Comparison of ENCODE assay signal across 15 cellular contexts in the genomic region with DNA sequence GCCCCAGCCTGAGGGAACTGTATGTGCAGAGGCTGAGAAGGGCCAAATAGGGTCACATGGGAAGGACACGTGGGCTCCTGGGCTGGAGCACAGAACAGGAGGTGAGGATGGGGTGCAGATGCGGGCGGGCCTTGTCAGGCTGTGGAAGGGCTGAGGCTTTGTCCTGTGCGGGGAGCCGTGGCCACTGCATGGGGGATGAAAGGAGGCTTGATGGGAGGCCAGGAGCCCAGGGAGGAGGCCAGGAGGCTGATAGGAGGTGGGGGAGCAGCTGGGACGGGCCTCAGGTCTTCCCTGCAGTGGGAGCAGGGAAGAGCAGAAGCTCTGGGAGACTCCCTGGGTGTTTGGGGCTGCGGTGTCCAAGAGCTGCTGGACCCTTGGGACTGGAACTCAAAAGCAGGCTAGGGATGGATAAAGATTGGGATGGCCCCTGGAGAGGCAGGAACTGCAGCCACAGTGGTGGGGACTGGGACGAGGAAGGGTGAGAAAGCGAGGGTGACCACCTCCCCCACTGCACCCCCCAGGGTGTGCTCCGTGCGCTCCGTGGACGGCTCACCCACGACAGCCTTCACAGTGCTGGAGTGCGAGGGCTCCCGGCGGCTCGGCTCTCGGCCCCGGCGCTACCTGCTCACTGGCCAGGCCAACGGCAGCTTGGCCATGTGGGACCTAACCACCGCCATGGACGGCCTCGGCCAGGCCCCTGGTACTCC.
"Had no signal": no experiment of that assay in that cellular context is flagged by ENCODE, and none has a peak within 500 bp of the region (broad histone marks: within the 10 kb centered on the region; RNA-seq: fewer than 3 reads in every experiment).

No MANE protein-coding gene starts in this region.

- H3K9me3 Mint-ChIP-seq: activated CD4-positive, alpha-beta T cell treated with anti-CD3 and anti-CD28 coated beads, Interleukin-2, amount 10 ng/mL, durations not matched to agents 7 days and 5 days; activated naive CD4-positive, alpha-beta T cell treated with anti-CD3 and anti-CD28 coated beads, Interleukin-2, amount 10 ng/mL, durations not matched to agents 7 days and 5 days; activated T-helper 1 cell treated with anti-CD3 and anti-CD28 coated beads, Interleukin-12 subunit alpha, Interleukin-12 subunit beta, Interleukin-2, Interleukin-4 antibody, amounts not matched to agents 30 ng/mL and 10 ng/mL and 1 ng/mL, durations not matched to agents 14 hours and 24 hours and 36 hours; nephron progenitor cell had no signal

- H3K79me2 ChIP-seq: parathyroid adenoma had no signal

- H3K4me1 ChIP-seq: left ventricle myocardium inferior, parathyroid adenoma, tibial artery, vagina had no signal

- H3K27me3 Mint-ChIP-seq: activated CD4-positive, alpha-beta T cell treated with anti-CD3 and anti-CD28 coated beads, Interleukin-2, amount 10 ng/mL, durations not matched to agents 7 days and 5 days had no signal

- H3K9me3 ChIP-seq: left ventricle myocardium inferior, tibial artery, vagina had no signal

- FAIRE-seq: kidney had no signal

- H3K9ac ChIP-seq: parathyroid adenoma had no signal

- H3K36me3 ChIP-seq: cardiac muscle cell had no signal

- H3K27me3 ChIP-seq: cardiac muscle cell, vagina had no signal

- H2AFZ ChIP-seq: parathyroid adenoma had no signal

- H3K4me3 Mint-ChIP-seq: activated CD4-positive, alpha-beta T cell treated with anti-CD3 and anti-CD28 coated beads, Interleukin-2, amount 10 ng/mL, durations not matched to agents 7 days and 5 days; activated naive CD4-positive, alpha-beta T cell treated with anti-CD3 and anti-CD28 coated beads, Interleukin-2, amount 10 ng/mL, durations not matched to agents 7 days and 5 days; activated T-helper 1 cell treated with anti-CD3 and anti-CD28 coated beads, Interleukin-12 subunit alpha, Interleukin-12 subunit beta, Interleukin-2, Interleukin-4 antibody, amounts not matched to agents 30 ng/mL and 10 ng/mL and 1 ng/mL, durations not matched to agents 14 hours and 24 hours and 36 hours; nephron progenitor cell had no signal

- H3K27ac Mint-ChIP-seq: activated CD4-positive, alpha-beta T cell treated with anti-CD3 and anti-CD28 coated beads, Interleukin-2, amount 10 ng/mL, durations not matched to agents 7 days and 5 days; activated naive CD4-positive, alpha-beta T cell treated with anti-CD3 and anti-CD28 coated beads, Interleukin-2, amount 10 ng/mL, durations not matched to agents 7 days and 5 days; activated T-helper 1 cell treated with anti-CD3 and anti-CD28 coated beads, Interleukin-12 subunit alpha, Interleukin-12 subunit beta, Interleukin-2, Interleukin-4 antibody, amounts not matched to agents 30 ng/mL and 10 ng/mL and 1 ng/mL, durations not matched to agents 14 hours and 24 hours and 36 hours had no signal

- DNase-seq: activated CD4-positive, alpha-beta T cell treated with anti-CD3 and anti-CD28 coated beads, Interleukin-2, amount 10 ng/mL, durations not matched to agents 7 days and 5 days; activated CD8-positive, alpha-beta memory T cell treated with anti-CD3 and anti-CD28 coated beads for 24 hours; activated naive CD4-positive, alpha-beta T cell treated with anti-CD3 and anti-CD28 coated beads, Interleukin-2, amount 10 ng/mL, durations not matched to agents 7 days and 5 days; foreskin fibroblast; hypothalamus; kidney; left ventricle myocardium inferior; nephron progenitor cell; stimulated activated CD4-positive, alpha-beta T cell treated with anti-CD3 and anti-CD28 coated beads, Interleukin-12 subunit alpha, Interleukin-12 subunit beta, amount 100 ng/mL, for 4 hours; stimulated activated CD4-positive, alpha-beta T cell treated with anti-CD3 and anti-CD28 coated beads, Interleukin-2, amount 100 ng/mL, for 24 hours; tibial artery had no signal

- H3K4me3 ChIP-seq: cardiac muscle cell, left ventricle myocardium inferior, tibial artery, vagina had no signal

- H3K27ac ChIP-seq: cardiac muscle cell, left ventricle myocardium inferior, parathyroid adenoma, tibial artery, vagina had no signal
